In the genomic region with DNA sequence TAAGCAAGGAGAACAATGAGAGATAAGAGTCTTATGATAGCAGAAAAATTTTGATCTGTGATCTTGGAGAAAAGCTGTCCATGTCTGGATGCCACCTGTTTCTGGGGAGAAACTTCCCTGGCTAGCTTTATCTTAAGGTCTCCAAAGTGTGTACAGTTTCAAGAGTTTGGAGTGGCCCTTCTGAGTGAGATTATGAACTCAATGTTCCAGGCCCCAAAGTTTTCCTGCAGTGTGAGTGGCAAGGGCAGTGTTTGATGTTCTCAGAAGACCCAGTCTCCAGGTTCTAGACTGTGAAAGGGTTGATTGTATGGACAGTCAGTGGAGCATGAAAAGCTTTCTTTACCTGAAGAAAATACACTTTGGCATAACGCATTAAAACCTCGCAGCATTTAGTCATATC, we compare ENCODE assay signal across 10 cellular contexts.
"Had no signal": no experiment of that assay in that cellular context is flagged by ENCODE, and none has a peak within 500 bp of the region (broad histone marks: within the 10 kb centered on the region; RNA-seq: fewer than 3 reads in every experiment).

No MANE protein-coding gene starts in this region.

- ATAC-seq: HCT116, K562 had no signal

- H3K36me3 ChIP-seq: HAP-1 had no signal

- H2AFZ ChIP-seq: GM23248 had no signal

- H3K27ac ChIP-seq: GM23248, HL-60 had no signal

- H3K27ac Mint-ChIP-seq: HFFc6 had no signal

- H3K9ac ChIP-seq: GM23248 had no signal

- H3K4me3 Mint-ChIP-seq: HFFc6 had no signal

- FAIRE-seq: K562 had no signal

- DNase-seq: GM23248, GOT3, H7, HFFc6, IMR-90, KG1 had no signal

- H3K9me3 Mint-ChIP-seq: HFFc6 had no signal

- H3K4me3 ChIP-seq: GM23248, HAP-1, K562 had no signal

- H3K9me3 ChIP-seq: HAP-1 had no signal
